In genomic region chr11:10204021-10204420, GRCh38 we compare ENCODE assay signal across 21 cellular contexts.
"Had no signal": no experiment of that assay in that cellular context is flagged by ENCODE, and none has a peak within 500 bp of the region (broad histone marks: within the 10 kb centered on the region; RNA-seq: fewer than 3 reads in every experiment).

No MANE protein-coding gene starts in this region.

- H3K9me3 ChIP-seq: body of pancreas had no signal

- H3K4me3 ChIP-seq: body of pancreas, mucosa of descending colon, upper lobe of right lung had no signal

- H3K4me1 ChIP-seq: body of pancreas, upper lobe of right lung had no signal

- ATAC-seq: activated CD8-positive, alpha-beta memory T cell treated with anti-CD3 and anti-CD28 coated beads, Interleukin-2, amount 10 ng/mL, durations not matched to agents 7 days and 5 days; activated T-helper 17 cell treated with anti-CD3 and anti-CD28 coated beads, Interleukin-2, amount 50 U/mL, for 72 hours; body of pancreas; effector memory CD8-positive, alpha-beta T cell; mucosa of descending colon; upper lobe of right lung had no signal

- H3K27ac ChIP-seq: body of pancreas, upper lobe of right lung had no signal

- H3K36me3 ChIP-seq: upper lobe of right lung had no signal

- H3K27me3 ChIP-seq: body of pancreas, upper lobe of right lung had no signal

- DNase-seq: activated B cell treated with CpG ODN at 0.5 μM for 24 hours; activated CD4-positive, alpha-beta memory T cell treated with anti-CD3 and anti-CD28 coated beads, Interleukin-2, amount 10 ng/mL, durations not matched to agents 7 days and 5 days; activated CD4-positive, alpha-beta T cell treated with anti-CD3 and anti-CD28 coated beads for 4 hours; activated CD8-positive, alpha-beta memory T cell treated with anti-CD3 and anti-CD28 coated beads, Interleukin-2, amount 10 ng/mL, durations not matched to agents 7 days and 5 days; activated naive CD4-positive, alpha-beta T cell; activated naive CD8-positive, alpha-beta T cell treated with anti-CD3 and anti-CD28 coated beads for 36 hours; amygdala; body of pancreas; dermis blood vessel endothelial cell; effector memory CD8-positive, alpha-beta T cell; immature natural killer cell; kidney glomerular epithelial cell; mesenchymal stem cell; mucosa of descending colon; naive B cell; stimulated activated CD4-positive, alpha-beta T cell treated with anti-CD3 and anti-CD28 coated beads, Interleukin-12 subunit alpha, Interleukin-12 subunit beta, amount 100 ng/mL, for 4 hours; stimulated activated CD4-positive, alpha-beta T cell treated with anti-CD3 and anti-CD28 coated beads, Interleukin-1b, Interleukin-23, amount 100 ng/mL, for 48 hours; stimulated activated CD8-positive, alpha-beta memory T cell treated with anti-CD3 and anti-CD28 coated beads, Interleukin-4, amount 100 ng/mL, for 48 hours; stimulated activated naive CD4-positive, alpha-beta T cell; upper lobe of right lung had no signal
